ENCODE assay signal across 1 cellular context in genomic region chr20:50053790-50054547, GRCh38.
TF ChIP-seq lines count a peak whose summit lies in the region.

No MANE protein-coding gene starts in this region.

TF ChIP-seq in HepG2, 621 proteins besides CTCF, POLR2A, EP300 and RAD21 (continued from another document):
- TF ChIP-seq HNF1B (CRISPR knock-in tag; IDR thresholded peaks at IDR 0.05) (peak; percentile 9; the same call in 1 of the 2 replicates), ZNF563 (CRISPR knock-in tag; IDR thresholded peaks at IDR 0.05) (no peak), KIAA2018 (CRISPR knock-in tag; IDR thresholded peaks at IDR 0.05; ENCODE audit: borderline replicate concordance) (no peak), ZNF740 (CRISPR knock-in tag; IDR thresholded peaks at IDR 0.05) (peak; percentile 90), ZNF546 (CRISPR knock-in tag; conservative IDR thresholded peaks at IDR 0.05) (0 out of 2 replicates have a peak, but pooled peaks have one; percentile 39), ZNF777 (CRISPR knock-in tag; IDR thresholded peaks at IDR 0.05) (0 out of 2 replicates have a peak, but pooled peaks have one; percentile 15), RFX5 (IDR thresholded peaks at IDR 0.05; ENCODE audit: low read depth, low read length) (no peak), ZNF629 (CRISPR knock-in tag; conservative IDR thresholded peaks at IDR 0.05) (0 out of 2 replicates have a peak, but pooled peaks have one; percentile 7), STAG1 (CRISPR knock-in tag; IDR thresholded peaks at IDR 0.05) (peak; percentile 76), ZNF550 (CRISPR knock-in tag; IDR thresholded peaks at IDR 0.05; ENCODE audit: borderline replicate concordance) (0 out of 2 replicates have a peak, but pooled peaks have one; percentile 61), ZNF598 (CRISPR knock-in tag; IDR thresholded peaks at IDR 0.05; ENCODE audit: borderline replicate concordance) (0 out of 2 replicates have a peak, but pooled peaks have one; percentile 12), ZNF253 (CRISPR knock-in tag; IDR thresholded peaks at IDR 0.05; ENCODE audit: borderline replicate concordance) (no peak), STAT5B (CRISPR knock-in tag; IDR thresholded peaks at IDR 0.05) (no peak)
